1 cellular context compared by ENCODE assay signal in the genomic region with DNA sequence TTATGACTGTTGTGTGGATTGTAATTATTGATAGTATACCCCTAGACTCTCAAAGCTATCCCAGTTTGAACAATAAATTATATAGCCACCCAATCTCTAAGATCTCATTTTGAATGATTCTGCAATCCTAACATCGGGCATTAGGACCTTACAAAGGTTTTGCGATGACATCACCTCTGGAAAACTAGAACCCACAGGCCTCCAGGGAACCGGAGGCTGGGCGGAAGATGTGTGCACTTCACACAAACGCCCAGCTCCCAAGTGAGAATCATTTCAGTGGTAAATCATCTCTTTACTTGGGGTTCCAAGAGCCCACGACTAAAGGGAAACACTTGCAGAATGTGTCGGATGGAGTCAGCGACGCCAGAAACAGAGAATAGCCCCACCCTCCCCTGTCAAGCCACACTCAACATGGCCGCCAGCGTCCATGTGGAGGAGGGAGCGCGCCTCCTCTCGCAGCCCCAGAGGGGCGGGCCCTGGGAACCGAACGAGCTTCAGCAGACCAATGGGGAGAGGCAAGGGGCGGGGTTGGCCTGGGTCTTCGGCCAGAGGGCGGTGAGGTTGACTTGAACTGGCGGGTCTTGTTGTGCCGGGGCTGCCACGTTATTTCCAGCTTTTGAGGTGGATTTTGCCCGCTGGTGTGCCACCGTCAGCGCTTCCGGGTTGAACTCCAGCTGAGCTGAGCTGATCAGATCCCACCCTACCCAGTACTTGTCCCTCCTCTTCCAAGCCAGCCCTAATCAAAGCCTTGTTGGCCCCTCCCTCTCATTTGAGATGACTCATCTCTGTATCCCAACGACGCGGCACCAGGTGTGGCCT.
TF ChIP-seq lines count a peak whose summit lies in the region.

No MANE protein-coding gene starts in this region.

TF ChIP-seq in A549, 52 proteins besides CTCF, POLR2A, EP300 and RAD21 (continued from another document):
- TF ChIP-seq, protein P1, sequence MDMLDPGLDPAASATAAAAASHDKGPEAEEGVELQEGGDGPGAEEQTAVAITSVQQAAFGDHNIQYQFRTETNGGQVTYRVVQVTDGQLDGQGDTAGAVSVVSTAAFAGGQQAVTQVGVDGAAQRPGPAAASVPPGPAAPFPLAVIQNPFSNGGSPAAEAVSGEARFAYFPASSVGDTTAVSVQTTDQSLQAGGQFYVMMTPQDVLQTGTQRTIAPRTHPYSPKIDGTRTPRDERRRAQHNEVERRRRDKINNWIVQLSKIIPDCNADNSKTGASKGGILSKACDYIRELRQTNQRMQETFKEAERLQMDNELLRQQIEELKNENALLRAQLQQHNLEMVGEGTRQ (IDR thresholded peaks at IDR 0.05): no peak; the same call in 1 of the 2 replicates
- TF ChIP-seq KDM5A (IDR thresholded peaks at IDR 0.05) (no peak), ZSCAN20 (CRISPR knock-in tag; IDR thresholded peaks at IDR 0.05) (no peak), HDAC2 (IDR thresholded peaks at IDR 0.05) (no peak), HOXA7 (CRISPR knock-in tag; IDR thresholded peaks at IDR 0.05) (no peak), HEYL (CRISPR knock-in tag; IDR thresholded peaks at IDR 0.05) (no peak), NPAS2 (CRISPR knock-in tag; IDR thresholded peaks at IDR 0.05; ENCODE audit: borderline replicate concordance) (no peak), TFCP2L1 (CRISPR knock-in tag; IDR thresholded peaks at IDR 0.05) (no peak), MAFK (IDR thresholded peaks at IDR 0.05; ENCODE audit: partially characterized antibody) (peak; percentile 60), ESRRA (IDR thresholded peaks at IDR 0.05; ENCODE audit: borderline replicate concordance, low read length) (no peak), SREBF2 (IDR thresholded peaks at IDR 0.05) (no peak), FOSL2 (IDR thresholded peaks at IDR 0.05) (peak; percentile 81), FOSL2 (CRISPR knock-in tag; IDR thresholded peaks at IDR 0.05) (peak; percentile 97), CBX2 (IDR thresholded peaks at IDR 0.05; ENCODE audit: borderline replicate concordance, low read depth) (no peak), SMC3 (IDR thresholded peaks at IDR 0.05) (no peak), RARB (CRISPR knock-in tag; IDR thresholded peaks at IDR 0.05) (no peak), CEBPB (IDR thresholded peaks at IDR 0.05) (peak in 1 of 2 experiments; percentile 50; a peak in 1 of 4 replicates), ZFP36 (IDR thresholded peaks at IDR 0.05; ENCODE audit: borderline replicate concordance, partially characterized antibody) (no peak), POLR2AphosphoS2 (conservative IDR thresholded peaks at IDR 0.05; ENCODE audit: low read length) (no peak), KDM1A (IDR thresholded peaks at IDR 0.05; ENCODE audit: low read depth) (no peak), PHF8 (IDR thresholded peaks at IDR 0.05; ENCODE audit: borderline replicate concordance, low read depth) (peak; percentile 66; the same call in 1 of the 2 replicates), NFE2L2 (conservative IDR thresholded peaks at IDR 0.05; ENCODE audit: low read length) (no peak), GATA3 (IDR thresholded peaks at IDR 0.05; ENCODE audit: borderline replicate concordance) (peak; percentile 47; the same call in 1 of the 2 replicates), RNF2 (IDR thresholded peaks at IDR 0.05; ENCODE audit: borderline replicate concordance, low read depth) (no peak), FOXS1 (CRISPR knock-in tag; IDR thresholded peaks at IDR 0.05) (no peak), RFX5 (IDR thresholded peaks at IDR 0.05) (0 out of 2 replicates have a peak, but pooled peaks have one; percentile 20), CHD4 (IDR thresholded peaks at IDR 0.05; ENCODE audit: borderline replicate concordance) (no peak), MYC (IDR thresholded peaks at IDR 0.05; ENCODE audit: borderline replicate concordance, low read length) (peak; percentile 90), RCOR1 (IDR thresholded peaks at IDR 0.05; ENCODE audit: low read depth, low read length) (no peak), JUNB (IDR thresholded peaks at IDR 0.05) (no peak; the same call in 1 of the 2 replicates), NR3C1 (IDR thresholded peaks at IDR 0.05) (no peak), HOXB13 (CRISPR knock-in tag; IDR thresholded peaks at IDR 0.05; ENCODE audit: low read depth) (no peak), ZC3H11A (IDR thresholded peaks at IDR 0.05) (no peak), CHD2 (IDR thresholded peaks at IDR 0.05; ENCODE audit: low read length, partially characterized antibody) (no peak)
- TF ChIP-seq, protein P2, sequence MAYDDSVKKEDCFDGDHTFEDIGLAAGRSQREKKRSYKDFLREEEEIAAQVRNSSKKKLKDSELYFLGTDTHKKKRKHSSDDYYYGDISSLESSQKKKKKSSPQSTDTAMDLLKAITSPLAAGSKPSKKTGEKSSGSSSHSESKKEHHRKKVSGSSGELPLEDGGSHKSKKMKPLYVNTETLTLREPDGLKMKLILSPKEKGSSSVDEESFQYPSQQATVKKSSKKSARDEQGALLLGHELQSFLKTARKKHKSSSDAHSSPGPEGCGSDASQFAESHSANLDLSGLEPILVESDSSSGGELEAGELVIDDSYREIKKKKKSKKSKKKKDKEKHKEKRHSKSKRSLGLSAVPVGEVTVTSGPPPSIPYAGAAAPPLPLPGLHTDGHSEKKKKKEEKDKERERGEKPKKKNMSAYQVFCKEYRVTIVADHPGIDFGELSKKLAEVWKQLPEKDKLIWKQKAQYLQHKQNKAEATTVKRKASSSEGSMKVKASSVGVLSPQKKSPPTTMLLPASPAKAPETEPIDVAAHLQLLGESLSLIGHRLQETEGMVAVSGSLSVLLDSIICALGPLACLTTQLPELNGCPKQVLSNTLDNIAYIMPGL (CRISPR knock-in tag; IDR thresholded peaks at IDR 0.05; ENCODE audit: borderline replicate concordance): no peak
- TF ChIP-seq, protein P3, sequence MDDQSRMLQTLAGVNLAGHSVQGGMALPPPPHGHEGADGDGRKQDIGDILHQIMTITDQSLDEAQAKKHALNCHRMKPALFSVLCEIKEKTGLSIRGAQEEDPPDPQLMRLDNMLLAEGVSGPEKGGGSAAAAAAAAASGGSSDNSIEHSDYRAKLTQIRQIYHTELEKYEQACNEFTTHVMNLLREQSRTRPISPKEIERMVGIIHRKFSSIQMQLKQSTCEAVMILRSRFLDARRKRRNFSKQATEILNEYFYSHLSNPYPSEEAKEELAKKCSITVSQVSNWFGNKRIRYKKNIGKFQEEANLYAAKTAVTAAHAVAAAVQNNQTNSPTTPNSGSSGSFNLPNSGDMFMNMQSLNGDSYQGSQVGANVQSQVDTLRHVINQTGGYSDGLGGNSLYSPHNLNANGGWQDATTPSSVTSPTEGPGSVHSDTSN (IDR thresholded peaks at IDR 0.05): peak; percentile 20; the same call in 1 of the 2 replicates
- TF ChIP-seq, protein P4, sequence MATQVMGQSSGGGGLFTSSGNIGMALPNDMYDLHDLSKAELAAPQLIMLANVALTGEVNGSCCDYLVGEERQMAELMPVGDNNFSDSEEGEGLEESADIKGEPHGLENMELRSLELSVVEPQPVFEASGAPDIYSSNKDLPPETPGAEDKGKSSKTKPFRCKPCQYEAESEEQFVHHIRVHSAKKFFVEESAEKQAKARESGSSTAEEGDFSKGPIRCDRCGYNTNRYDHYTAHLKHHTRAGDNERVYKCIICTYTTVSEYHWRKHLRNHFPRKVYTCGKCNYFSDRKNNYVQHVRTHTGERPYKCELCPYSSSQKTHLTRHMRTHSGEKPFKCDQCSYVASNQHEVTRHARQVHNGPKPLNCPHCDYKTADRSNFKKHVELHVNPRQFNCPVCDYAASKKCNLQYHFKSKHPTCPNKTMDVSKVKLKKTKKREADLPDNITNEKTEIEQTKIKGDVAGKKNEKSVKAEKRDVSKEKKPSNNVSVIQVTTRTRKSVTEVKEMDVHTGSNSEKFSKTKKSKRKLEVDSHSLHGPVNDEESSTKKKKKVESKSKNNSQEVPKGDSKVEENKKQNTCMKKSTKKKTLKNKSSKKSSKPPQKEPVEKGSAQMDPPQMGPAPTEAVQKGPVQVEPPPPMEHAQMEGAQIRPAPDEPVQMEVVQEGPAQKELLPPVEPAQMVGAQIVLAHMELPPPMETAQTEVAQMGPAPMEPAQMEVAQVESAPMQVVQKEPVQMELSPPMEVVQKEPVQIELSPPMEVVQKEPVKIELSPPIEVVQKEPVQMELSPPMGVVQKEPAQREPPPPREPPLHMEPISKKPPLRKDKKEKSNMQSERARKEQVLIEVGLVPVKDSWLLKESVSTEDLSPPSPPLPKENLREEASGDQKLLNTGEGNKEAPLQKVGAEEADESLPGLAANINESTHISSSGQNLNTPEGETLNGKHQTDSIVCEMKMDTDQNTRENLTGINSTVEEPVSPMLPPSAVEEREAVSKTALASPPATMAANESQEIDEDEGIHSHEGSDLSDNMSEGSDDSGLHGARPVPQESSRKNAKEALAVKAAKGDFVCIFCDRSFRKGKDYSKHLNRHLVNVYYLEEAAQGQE (IDR thresholded peaks at IDR 0.05): no peak; the same call in 1 of the 2 replicates
- TF ChIP-seq, protein P5, sequence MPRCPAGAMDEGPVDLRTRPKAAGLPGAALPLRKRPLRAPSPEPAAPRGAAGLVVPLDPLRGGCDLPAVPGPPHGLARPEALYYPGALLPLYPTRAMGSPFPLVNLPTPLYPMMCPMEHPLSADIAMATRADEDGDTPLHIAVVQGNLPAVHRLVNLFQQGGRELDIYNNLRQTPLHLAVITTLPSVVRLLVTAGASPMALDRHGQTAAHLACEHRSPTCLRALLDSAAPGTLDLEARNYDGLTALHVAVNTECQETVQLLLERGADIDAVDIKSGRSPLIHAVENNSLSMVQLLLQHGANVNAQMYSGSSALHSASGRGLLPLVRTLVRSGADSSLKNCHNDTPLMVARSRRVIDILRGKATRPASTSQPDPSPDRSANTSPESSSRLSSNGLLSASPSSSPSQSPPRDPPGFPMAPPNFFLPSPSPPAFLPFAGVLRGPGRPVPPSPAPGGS (IDR thresholded peaks at IDR 0.05): peak; percentile 54; the same call in 2 of the 3 replicates
- TF ChIP-seq, protein P6, sequence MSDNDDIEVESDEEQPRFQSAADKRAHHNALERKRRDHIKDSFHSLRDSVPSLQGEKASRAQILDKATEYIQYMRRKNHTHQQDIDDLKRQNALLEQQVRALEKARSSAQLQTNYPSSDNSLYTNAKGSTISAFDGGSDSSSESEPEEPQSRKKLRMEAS (IDR thresholded peaks at IDR 0.05): peak; percentile 97
